Comparison of ENCODE assay signal across 9 cellular contexts in the genomic region with DNA sequence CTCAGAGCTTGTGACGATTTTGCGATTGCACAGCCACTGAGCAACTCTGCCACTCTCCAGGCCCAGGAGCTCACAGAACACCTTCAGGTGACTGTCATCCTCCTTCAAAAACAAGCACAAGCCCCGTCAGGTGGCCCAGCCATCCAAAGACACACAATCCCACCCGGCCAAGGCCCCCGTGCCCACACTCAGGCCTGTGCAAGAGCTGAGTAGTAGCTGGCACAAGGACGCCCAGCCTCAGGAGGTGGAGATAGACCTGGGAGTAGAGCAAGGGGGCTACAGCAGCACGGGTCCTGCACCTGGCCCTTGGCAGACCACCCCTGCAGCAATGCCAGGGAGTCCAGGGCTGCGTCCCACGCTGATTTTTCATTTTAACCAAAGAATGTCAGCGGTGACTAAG. TPM values are rescaled to one million over a fixed set of nuclear protein-coding genes. Genes with fewer than 3 reads are reported as not detected.
A peak's percentile ranks its signal among the peaks of the same experiment; 100 is the strongest.
DNase-seq lines count a peak whose midpoint lies in the region; ATAC-seq and TF ChIP-seq lines count a peak whose summit lies in the region.
"Had no signal": no experiment of that assay in that cellular context is flagged by ENCODE, and none has a peak within 500 bp of the region (broad histone marks: within the 10 kb centered on the region; RNA-seq: fewer than 3 reads in every experiment).

No MANE protein-coding gene starts in this region.

- H3K36me3 ChIP-seq in mammary epithelial cell (ENCODE audit: insufficient read depth, low read length) (no peaks in the 10 kb centered on the region), ascending aorta (no peaks in the 10 kb centered on the region)
- H3K36me3 ChIP-seq: left lung had no signal

- ATAC-seq in naive B cell (ENCODE audit: low read depth in 2 of 2) (no peak), HG03469 (IDR thresholded peaks at IDR 0.05; ENCODE audit: unreplicated experiment) (no peak)

- no peaks in the 10 kb centered on the region for H3K27me3 Mint-ChIP-seq in MCF 10A (ENCODE audit: insufficient read depth, unreplicated experiment)
- H3K27me3 Mint-ChIP-seq in naive B cell: no peaks in the 10 kb centered on the region
- H3K27me3 Mint-ChIP-seq in type B pancreatic cell: no peaks in the 10 kb centered on the region

- no peak overlapping the region for H3K4me2 ChIP-seq in mammary epithelial cell (ENCODE audit: insufficient read depth, low read depth, low read length)

- dilution Hi-C loops in mammary epithelial cell (cut with HindIII; ENCODE audit: low sequenced_read_pairs): no loop called here

- POLR2A ChIA-PET in MCF 10A (lab: Yijun Ruan, JAX): interaction anchor here (0.8 to 2.0 kb wide), 7 partner anchors 8 to 450 kb away, joined by 3 to 12 read pairs (median 5); a partner anchor contains a TSS

- no peaks in the 10 kb centered on the region for H3K9me3 Mint-ChIP-seq in MCF 10A (ENCODE audit: unreplicated experiment)
- H3K9me3 Mint-ChIP-seq in naive B cell: no peaks in the 10 kb centered on the region
- H3K9me3 Mint-ChIP-seq in type B pancreatic cell: no peaks in the 10 kb centered on the region

- H4K20me1 ChIP-seq in mammary epithelial cell (ENCODE audit: insufficient read depth, low read length): no peaks in the 10 kb centered on the region

- no peak for DNase-seq in MCF 10A (ENCODE audit: unreplicated experiment)
- no peak for DNase-seq in mammary epithelial cell
- DNase-seq in ascending aorta (ENCODE audit: low spot score in 2 of 2): no peak
- DNase-seq in naive B cell: no peak
- no peak for DNase-seq in type B pancreatic cell (ENCODE audit: extremely low spot score, unreplicated experiment)
- DNase-seq in NCI-H1105 (lab: John Stamatoyannopoulos, UW): no peak
- DNase-seq in GM03348 (ENCODE audit: low spot score): no peak

- no peaks in the 10 kb centered on the region for H3K79me2 ChIP-seq in mammary epithelial cell (ENCODE audit: insufficient read depth, low read length)

- peak overlapping the region; percentile 90 for H3K27ac Mint-ChIP-seq in MCF 10A (ENCODE audit: low read depth, unreplicated experiment)
- peak overlapping the region in 5 of 6 donors; percentile 29 to 83 (median 67) for H3K27ac Mint-ChIP-seq in naive B cell
- H3K27ac Mint-ChIP-seq in type B pancreatic cell: peak overlapping the region; percentile 55

- intact Hi-C loops in MCF 10A (cut with micrococcal nuclease) (no loop called here), mammary epithelial cell (cut with micrococcal nuclease) (no loop called here), ascending aorta (cut with DNase I) (loop anchor here (5.0 to 10.0 kb wide), 2 partner anchors 266 to 384 kb away; a partner anchor contains a TSS)

- H3K27ac ChIP-seq in mammary epithelial cell (ENCODE audit: insufficient read depth, low read depth, low read length) (no peak overlapping the region), ascending aorta (peak overlapping the region; percentile 65 to 81)

- H3K4me1 Mint-ChIP-seq in MCF 10A (ENCODE audit: insufficient read depth, unreplicated experiment): peaks cover 29% of the 10 kb centered on the region
- H3K4me1 Mint-ChIP-seq in naive B cell: peaks cover 28 to 42% (median 38%) of the 10 kb centered on the region in 3 donors
- peaks cover 47% of the 10 kb centered on the region for H3K4me1 Mint-ChIP-seq in type B pancreatic cell (ENCODE audit: unreplicated experiment)

- no peak overlapping the region for H3K9ac ChIP-seq in mammary epithelial cell (ENCODE audit: insufficient read depth, low read length)

- in situ Hi-C loops in mammary epithelial cell (cut with MboI; ENCODE audit: low sequenced_read_pairs in 2 of 2): no loop called here

- CTCF ChIA-PET in MCF 10A (lab: Yijun Ruan, JAX) (interaction anchor here (1.1 to 7.6 kb wide), 5 partner anchors 9 to 475 kb away, joined by 3 to 62 read pairs (median 5); no protein-coding TSS in a partner anchor), mammary epithelial cell (lab: Charles Lee; ENCODE audit: low non-redundant PET) (no interaction called here)

- H3K4me3 ChIP-seq in mammary epithelial cell (replicated peaks in 1 of 3; ENCODE audit: insufficient read depth in 1 of 3, low read depth in 2 of 3, low read length in 3 of 3) (no peak overlapping the region), ascending aorta (no peak overlapping the region)
- H3K4me3 ChIP-seq: left lung had no signal

- BruUV-seq in MCF 10A (replicated peaks; lab: Mats Ljungman, UMichigan) (no TSS peak), mammary epithelial cell (replicated peaks; lab: Mats Ljungman, UMichigan) (no TSS peak)

- H3K27me3 ChIP-seq in mammary epithelial cell (ENCODE audit: insufficient read depth, low read length) (no peaks in the 10 kb centered on the region), ascending aorta (no peaks in the 10 kb centered on the region)
- H3K27me3 ChIP-seq: left lung had no signal

- H2AFZ ChIP-seq in mammary epithelial cell (ENCODE audit: low read depth, low read length): no peak overlapping the region

- H3K4me1 ChIP-seq in mammary epithelial cell (ENCODE audit: insufficient read depth, low read length) (peaks cover 20% of the 10 kb centered on the region), ascending aorta (peaks cover 0 to 16% of the 10 kb centered on the region in 2 donors)

- WGBS in mammary epithelial cell (ENCODE audit: low coverage, missing lambda C conversion rate): 98% methylated on average over 8 of the region's 10 CpGs

- H3K9me3 ChIP-seq in mammary epithelial cell (replicated peaks; ENCODE audit: insufficient read depth, low read length) (no peaks in the 10 kb centered on the region), ascending aorta (no peaks in the 10 kb centered on the region)
- H3K9me3 ChIP-seq: left lung had no signal

- peaks cover 18% of the 10 kb centered on the region for H3K36me3 Mint-ChIP-seq in MCF 10A (ENCODE audit: insufficient read depth, unreplicated experiment)
- no peaks in the 10 kb centered on the region for H3K36me3 Mint-ChIP-seq in naive B cell
- peaks cover 17% of the 10 kb centered on the region for H3K36me3 Mint-ChIP-seq in type B pancreatic cell

- H3K4me3 Mint-ChIP-seq in MCF 10A (ENCODE audit: unreplicated experiment): no peak overlapping the region
- H3K4me3 Mint-ChIP-seq in naive B cell: peak overlapping the region in 1 of 8 donors; percentile 29
- H3K4me3 Mint-ChIP-seq in type B pancreatic cell: no peak overlapping the region

- TF ChIP-seq CTCF in MCF 10A (IDR thresholded peaks at IDR 0.05; ENCODE audit: unreplicated experiment): no peak
- TF ChIP-seq CTCF in mammary epithelial cell (conservative IDR thresholded peaks at IDR 0.05 in 1 of 2, IDR thresholded peaks at IDR 0.05 in 1 of 2; ENCODE audit: extremely low read depth in 1 of 2, insufficient read depth in 1 of 2, low read depth in 1 of 2, low read length in 2 of 2): no peak
- TF ChIP-seq CTCF in ascending aorta (IDR thresholded peaks at IDR 0.05): no peak
- TF ChIP-seq CTCF in type B pancreatic cell (conservative IDR thresholded peaks at IDR 0.05): no peak

RNA-seq across cellular contexts. Expression of a gene that starts 34.6 kb away (rescaled TPM):
- total RNA-seq in MCF 10A (2022): 25.7 and 29.4 TPM in 2 replicates
- 1 to 10 TPM; 2.4 to 2.5 TPM for total RNA-seq in mammary epithelial cell
- 1.2 TPM for polyA plus RNA-seq in mammary epithelial cell
- 7.8 TPM for polyA minus RNA-seq in mammary epithelial cell
- total RNA-seq in ascending aorta: 11.0 TPM
- under 1 TPM in 4 of 6 donors, not detected in 2; 0.08 to 0.32 (median 0.22) TPM for polyA plus RNA-seq in naive B cell (ENCODE audit: low read depth in 6 of 6)
- 17.5 and 21.4 TPM in 2 replicates for total RNA-seq in type B pancreatic cell (ENCODE audit: low replicate concordance)
